In the genomic region with DNA sequence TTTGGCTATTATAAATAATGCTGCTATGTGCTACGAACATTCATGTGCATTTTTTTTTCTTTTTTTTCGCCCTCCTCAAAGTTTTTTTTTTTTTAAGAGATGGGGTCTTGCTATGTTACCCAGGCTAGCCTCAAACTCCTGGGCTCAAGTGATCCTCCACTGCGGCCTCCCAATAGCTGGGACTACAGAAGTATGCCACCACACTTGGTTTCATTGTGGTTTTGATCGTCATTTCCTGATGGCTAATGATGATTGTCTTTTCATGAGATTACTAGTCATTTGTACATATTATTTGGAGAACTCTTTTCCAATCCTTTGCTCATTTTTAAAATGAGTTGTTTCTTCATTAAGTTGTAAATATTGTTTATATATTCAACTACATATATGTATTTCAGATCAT, we compare ENCODE assay signal across 21 cellular contexts.
"Had no signal": no experiment of that assay in that cellular context is flagged by ENCODE, and none has a peak within 500 bp of the region (broad histone marks: within the 10 kb centered on the region; RNA-seq: fewer than 3 reads in every experiment).

No MANE protein-coding gene starts in this region.

- H3K4me1 Mint-ChIP-seq: memory B cell; neural crest cell; stimulated activated naive CD8-positive, alpha-beta T cell treated with anti-CD3 and anti-CD28 coated beads, Interleukin-15, amount 100 ng/mL, for 72 hours had no signal

- H3K27ac Mint-ChIP-seq: dendritic cell treated with granulocyte-macrophage colony-stimulating factor and Interleukin-4, amounts not matched to agents 40 ng/mL and 50 ng/mL, for 4 days; endodermal cell; memory B cell; stimulated activated naive CD8-positive, alpha-beta T cell treated with anti-CD3 and anti-CD28 coated beads, Interleukin-15, amount 100 ng/mL, for 72 hours had no signal

- H3K4me3 Mint-ChIP-seq: dendritic cell treated with granulocyte-macrophage colony-stimulating factor and Interleukin-4, amounts not matched to agents 40 ng/mL and 50 ng/mL, for 4 days; endodermal cell; memory B cell; natural killer cell treated with Interleukin-12 subunit alpha and Interleukin-12 subunit beta and Interleukin-15 and Interleukin-18, amount 100 ng/mL, for 72 hours; neural crest cell; stimulated activated naive CD8-positive, alpha-beta T cell treated with anti-CD3 and anti-CD28 coated beads, Interleukin-15, amount 100 ng/mL, for 72 hours had no signal

- DNase-seq: effector CD8-positive, alpha-beta T cell; endodermal cell; foreskin fibroblast; gastrocnemius medialis; head of caudate nucleus; left ventricle myocardium superior; pancreas; right lobe of liver; small intestine; stimulated activated CD4-positive, alpha-beta T cell treated with anti-CD3 and anti-CD28 coated beads, Interleukin-15, amount 100 ng/mL, for 24 hours; stimulated activated CD4-positive, alpha-beta T cell treated with anti-CD3 and anti-CD28 coated beads, Interleukin-2, amount 100 ng/mL, for 48 hours; stimulated activated naive CD4-positive, alpha-beta T cell; stimulated activated naive CD8-positive, alpha-beta T cell treated with anti-CD3 and anti-CD28 coated beads, Interleukin-15, amount 100 ng/mL, for 72 hours; transverse colon; upper lobe of right lung; uterus had no signal

- H3K36me3 Mint-ChIP-seq: memory B cell; natural killer cell treated with Interleukin-12 subunit alpha and Interleukin-12 subunit beta and Interleukin-15 and Interleukin-18, amount 100 ng/mL, for 72 hours had no signal

- ATAC-seq: esophagus mucosa; gastrocnemius medialis; left ventricle myocardium superior; pancreas; right lobe of liver; stimulated activated naive CD8-positive, alpha-beta T cell treated with anti-CD3 and anti-CD28 coated beads, Interleukin-15, amount 100 ng/mL, for 72 hours; upper lobe of right lung had no signal

- H3K9me3 Mint-ChIP-seq: dendritic cell treated with granulocyte-macrophage colony-stimulating factor and Interleukin-4, amounts not matched to agents 40 ng/mL and 50 ng/mL, for 4 days; endodermal cell; memory B cell; natural killer cell treated with Interleukin-12 subunit alpha and Interleukin-12 subunit beta and Interleukin-15 and Interleukin-18, amount 100 ng/mL, for 72 hours; neural crest cell; stimulated activated naive CD8-positive, alpha-beta T cell treated with anti-CD3 and anti-CD28 coated beads, Interleukin-15, amount 100 ng/mL, for 72 hours had no signal
